In genomic region chr7:28687631-28688030, GRCh38 we compare ENCODE assay signal across 15 cellular contexts.
DNase-seq lines count a peak whose midpoint lies in the region; ATAC-seq and TF ChIP-seq lines count a peak whose summit lies in the region.
"Had no signal": no experiment of that assay in that cellular context is flagged by ENCODE, and none has a peak within 500 bp of the region (broad histone marks: within the 10 kb centered on the region; RNA-seq: fewer than 3 reads in every experiment).

No MANE protein-coding gene starts in this region.

- intact Hi-C loops in sigmoid colon (cut with DNase I): loop anchor here (2.0 to 10.0 kb wide), 3 partner anchors 167 to 503 kb away; partner anchors contain the start of gene JAZF1

- H3K9me3 ChIP-seq in sigmoid colon (no peaks in the 10 kb centered on the region), T-helper 17 cell (ENCODE audit: control insufficient read depth, low read length, poor library complexity, severe bottlenecking) (no peaks in the 10 kb centered on the region)
- H3K9me3 ChIP-seq: BLaER1 treated with 17β-estradiol and CSF1 and Interleukin-3, amounts not matched to agents 10 nM and 100 nM had no signal

- DNase-seq in Daoy (ENCODE audit: low read depth) (peak; percentile 20), RKO (ENCODE audit: low spot score) (peak; percentile 61), foreskin keratinocyte (no peak), sigmoid colon (no peak), NCI-H2107 (lab: John Stamatoyannopoulos, UW) (no peak), T-helper 17 cell (no peak), 8988T (no peak)
- no peak for DNase-seq in activated naive CD8-positive, alpha-beta T cell treated with anti-CD3 and anti-CD28 coated beads, Interleukin-2, amount 50 U/mL, for 24 hours
- DNase-seq: activated naive CD4-positive, alpha-beta T cell treated with anti-CD3 and anti-CD28 coated beads, Interleukin-2, amount 10 ng/mL, durations not matched to agents 7 days and 5 days; GDM1; NCI-H1105 treated with DMSO at 0.1 percent for 48 hours; NCI-H524; stimulated activated CD4-positive, alpha-beta T cell treated with anti-CD3 and anti-CD28 coated beads, Interleukin-2, amount 100 ng/mL, for 48 hours had no signal

- 73 to 79% methylated on average over 5 of the region's 5 CpGs for WGBS in sigmoid colon, 2 donors

- no peak for TF ChIP-seq EP300 in sigmoid colon (IDR thresholded peaks at IDR 0.05)

- H3K27me3 ChIP-seq in foreskin keratinocyte (no peaks in the 10 kb centered on the region), sigmoid colon (no peaks in the 10 kb centered on the region)

- H3K36me3 ChIP-seq in sigmoid colon: no peaks in the 10 kb centered on the region
- H3K36me3 ChIP-seq: BLaER1 treated with 17β-estradiol and CSF1 and Interleukin-3, amounts not matched to agents 10 nM and 100 nM had no signal

- no peaks in the 10 kb centered on the region for H3K36me3 Mint-ChIP-seq in activated naive CD8-positive, alpha-beta T cell treated with anti-CD3 and anti-CD28 coated beads, Interleukin-2, amount 50 U/mL, for 24 hours (ENCODE audit: low read depth)
- H3K36me3 Mint-ChIP-seq in T-helper 17 cell (ENCODE audit: low read depth): no peaks in the 10 kb centered on the region
- H3K36me3 Mint-ChIP-seq: activated naive CD4-positive, alpha-beta T cell treated with anti-CD3 and anti-CD28 coated beads, Interleukin-2, amount 10 ng/mL, durations not matched to agents 7 days and 5 days; stimulated activated memory B cell treated with anti-CD40 and anti-IgM and Interleukin-4, amounts not matched to agents 10 μg/mL and 1 μg/mL and 100 μg/mL, for 72 hours had no signal

- TF ChIP-seq CTCF in foreskin keratinocyte (conservative IDR thresholded peaks at IDR 0.05) (no peak), sigmoid colon (IDR thresholded peaks at IDR 0.05) (no peak)

- no peak overlapping the region for H3K27ac Mint-ChIP-seq in activated naive CD8-positive, alpha-beta T cell treated with anti-CD3 and anti-CD28 coated beads, Interleukin-2, amount 50 U/mL, for 24 hours
- H3K27ac Mint-ChIP-seq in T-helper 17 cell: no peak overlapping the region
- H3K27ac Mint-ChIP-seq: activated naive CD4-positive, alpha-beta T cell treated with anti-CD3 and anti-CD28 coated beads, Interleukin-2, amount 10 ng/mL, durations not matched to agents 7 days and 5 days; stimulated activated memory B cell treated with anti-CD40 and anti-IgM and Interleukin-4, amounts not matched to agents 10 μg/mL and 1 μg/mL and 100 μg/mL, for 72 hours had no signal

- H3K4me1 Mint-ChIP-seq in activated naive CD8-positive, alpha-beta T cell treated with anti-CD3 and anti-CD28 coated beads, Interleukin-2, amount 50 U/mL, for 24 hours: no peaks in the 10 kb centered on the region
- peaks cover 2% of the 10 kb centered on the region for H3K4me1 Mint-ChIP-seq in T-helper 17 cell
- H3K4me1 Mint-ChIP-seq: activated naive CD4-positive, alpha-beta T cell treated with anti-CD3 and anti-CD28 coated beads, Interleukin-2, amount 10 ng/mL, durations not matched to agents 7 days and 5 days; stimulated activated memory B cell treated with anti-CD40 and anti-IgM and Interleukin-4, amounts not matched to agents 10 μg/mL and 1 μg/mL and 100 μg/mL, for 72 hours had no signal

- peaks cover 7% of the 10 kb centered on the region for H3K27me3 Mint-ChIP-seq in activated naive CD8-positive, alpha-beta T cell treated with anti-CD3 and anti-CD28 coated beads, Interleukin-2, amount 50 U/mL, for 24 hours
- H3K27me3 Mint-ChIP-seq in T-helper 17 cell: peaks cover 7% of the 10 kb centered on the region

- ATAC-seq in foreskin keratinocyte (no peak), T-helper 17 cell (no peak)
- no peak for ATAC-seq in activated naive CD8-positive, alpha-beta T cell treated with anti-CD3 and anti-CD28 coated beads, Interleukin-2, amount 50 U/mL, for 24 hours
- ATAC-seq: stimulated activated memory B cell treated with anti-CD40 and anti-IgM and Interleukin-4, amounts not matched to agents 10 μg/mL and 1 μg/mL and 100 μg/mL, for 72 hours had no signal

- peak overlapping the region in 2 of 4 donors; percentile 47 to 50 for H3K4me3 ChIP-seq in sigmoid colon
- H3K4me3 ChIP-seq: BLaER1 treated with 17β-estradiol and CSF1 and Interleukin-3, amounts not matched to agents 10 nM and 100 nM had no signal

- H3K27ac ChIP-seq in foreskin keratinocyte: peak overlapping the region; percentile 87
- peak overlapping the region; percentile 81 to 92 (median 87) for H3K27ac ChIP-seq in sigmoid colon
- H3K27ac ChIP-seq: BLaER1 treated with 17β-estradiol and CSF1 and Interleukin-3, amounts not matched to agents 10 nM and 100 nM had no signal

- H3K4me1 ChIP-seq in foreskin keratinocyte (peaks cover 6% of the 10 kb centered on the region), sigmoid colon (peaks cover 0 to 47% (median 29%) of the 10 kb centered on the region in 4 donors)

- H3K4me3 Mint-ChIP-seq in activated naive CD8-positive, alpha-beta T cell treated with anti-CD3 and anti-CD28 coated beads, Interleukin-2, amount 50 U/mL, for 24 hours: no peak overlapping the region
- H3K4me3 Mint-ChIP-seq in T-helper 17 cell: no peak overlapping the region
- H3K4me3 Mint-ChIP-seq: activated naive CD4-positive, alpha-beta T cell treated with anti-CD3 and anti-CD28 coated beads, Interleukin-2, amount 10 ng/mL, durations not matched to agents 7 days and 5 days; stimulated activated memory B cell treated with anti-CD40 and anti-IgM and Interleukin-4, amounts not matched to agents 10 μg/mL and 1 μg/mL and 100 μg/mL, for 72 hours had no signal

- no peaks in the 10 kb centered on the region for H3K9me3 Mint-ChIP-seq in activated naive CD8-positive, alpha-beta T cell treated with anti-CD3 and anti-CD28 coated beads, Interleukin-2, amount 50 U/mL, for 24 hours
- H3K9me3 Mint-ChIP-seq: activated naive CD4-positive, alpha-beta T cell treated with anti-CD3 and anti-CD28 coated beads, Interleukin-2, amount 10 ng/mL, durations not matched to agents 7 days and 5 days; stimulated activated memory B cell treated with anti-CD40 and anti-IgM and Interleukin-4, amounts not matched to agents 10 μg/mL and 1 μg/mL and 100 μg/mL, for 72 hours had no signal

- TF ChIP-seq POLR2A in sigmoid colon (IDR thresholded peaks at IDR 0.05): no peak

Comparison
In these comparisons a context has a peak if more than half of its experiments do, and no peak if none do; other contexts are left out.
1. DNase-seq: peak in Daoy (single experiment) and RKO (single experiment); none in foreskin keratinocyte (0 of 2), sigmoid colon (single experiment), NCI-H2107 (single experiment), activated naive CD8-positive, alpha-beta T cell treated with anti-CD3 and anti-CD28 coated beads, Interleukin-2, amount 50 U/mL, for 24 hours (single experiment), T-helper 17 cell (0 of 3) and 8988T (single experiment).